In the genomic region with DNA sequence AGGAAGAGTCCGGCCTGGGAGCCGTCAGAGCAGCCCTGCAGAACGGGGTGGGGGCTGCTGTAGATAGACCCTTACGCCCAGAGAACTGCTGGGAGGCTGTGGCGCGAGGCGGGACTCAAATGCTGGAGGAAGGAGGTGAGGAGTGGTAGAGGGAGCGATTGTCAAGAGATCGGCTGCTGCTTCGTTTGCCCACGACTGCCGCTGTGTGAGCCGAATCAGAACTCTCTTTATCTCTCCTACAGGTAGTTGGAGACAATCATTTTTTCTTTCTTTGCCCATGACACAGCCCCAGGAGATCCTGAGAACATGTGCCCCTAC, we compare ENCODE assay signal across 8 cellular contexts. TPM values are rescaled to one million over a fixed set of nuclear protein-coding genes. Genes with fewer than 3 reads are reported as not detected.
DNase-seq lines count a peak whose midpoint lies in the region; ATAC-seq and TF ChIP-seq lines count a peak whose summit lies in the region.

No MANE protein-coding gene starts in this region.

- in situ Hi-C loops in ACHN (cut with HindIII; ENCODE audit: low pct_ligation_motif_present, low pct_unique_long_range_greater_than_20kb, low sequenced_read_pairs) = no loop called here

- H3K27me3 Mint-ChIP-seq in endothelial cell (ENCODE audit: unreplicated experiment) = no peaks in the 10 kb centered on the region

- H3K79me2 ChIP-seq in DOHH2 (ENCODE audit: control insufficient read depth, low read length) = peaks cover 61% of the 10 kb centered on the region

- H3K9me3 ChIP-seq in DOHH2 (ENCODE audit: control insufficient read depth, insufficient read depth, low read length) (no peaks in the 10 kb centered on the region), neuron (ENCODE audit: low read length) (no peaks in the 10 kb centered on the region)

- peaks cover 26% of the 10 kb centered on the region for H3K4me1 ChIP-seq in DOHH2 (ENCODE audit: control insufficient read depth, low read length)
- peaks cover 24% of the 10 kb centered on the region for H3K4me1 ChIP-seq in neuron (ENCODE audit: insufficient read depth, low read length)

- no peaks in the 10 kb centered on the region for H3K9me3 Mint-ChIP-seq in endothelial cell (ENCODE audit: unreplicated experiment)

- H4K20me1 ChIP-seq in DOHH2 (ENCODE audit: control insufficient read depth, insufficient read depth, low read depth, low read length) = 0 out of 2 replicates have a peak, but pooled peaks cover 4% of the 10 kb centered on the region

- ATAC-seq in HG02943 (IDR thresholded peaks at IDR 0.05; ENCODE audit: low read depth, unreplicated experiment) (peak; percentile 7), GM18861 (IDR thresholded peaks at IDR 0.05; ENCODE audit: unreplicated experiment) (no peak)

- H3K27me3 ChIP-seq in DOHH2 (ENCODE audit: control insufficient read depth, low read length) (no peaks in the 10 kb centered on the region), neuron (ENCODE audit: insufficient read depth, low read length) (no peaks in the 10 kb centered on the region)

- no peak overlapping the region for H3K27ac ChIP-seq in DOHH2 (ENCODE audit: low read depth, low read length)

- peak overlapping the region; percentile 97 for H3K4me3 ChIP-seq in DOHH2 (ENCODE audit: low read length)
- H3K4me3 ChIP-seq in neuron (ENCODE audit: low read length) = peak overlapping the region; percentile 83

- H3F3A ChIP-seq in DOHH2 (ENCODE audit: control insufficient read depth, insufficient read depth) = no peaks in the 10 kb centered on the region

- no peaks in the 10 kb centered on the region for H3K36me3 Mint-ChIP-seq in endothelial cell (ENCODE audit: low read depth, unreplicated experiment)

- H3K4me2 ChIP-seq in DOHH2 (ENCODE audit: low read length) = peak overlapping the region; percentile 99

- peak; percentile 11 for TF ChIP-seq CTCF in DOHH2 (IDR thresholded peaks at IDR 0.05; ENCODE audit: low read depth, low read length, poor library complexity, severe bottlenecking)
- no peak for TF ChIP-seq CTCF in endothelial cell (IDR thresholded peaks at IDR 0.05; ENCODE audit: unreplicated experiment)

- H3K4me3 Mint-ChIP-seq in endothelial cell (ENCODE audit: unreplicated experiment) = peak overlapping the region; percentile 98

- peaks cover 31% of the 10 kb centered on the region for H3K4me1 Mint-ChIP-seq in endothelial cell (ENCODE audit: unreplicated experiment)

- H3K36me3 ChIP-seq in DOHH2 (ENCODE audit: control insufficient read depth, low read length) = peaks cover 14% of the 10 kb centered on the region
- peaks cover 15% of the 10 kb centered on the region for H3K36me3 ChIP-seq in neuron (ENCODE audit: insufficient read depth, low read length)

- DNase-seq in T follicular helper cell (ENCODE audit: low read depth) (peak; percentile 14), endothelial cell (ENCODE audit: low spot score) (no peak), ACHN (no peak)
- DNase-seq in central memory CD4-positive, alpha-beta T cell = no peak

- H3K9me2 ChIP-seq in DOHH2 (replicated peaks; ENCODE audit: control insufficient read depth, low read length) = no peaks in the 10 kb centered on the region

- H3K27ac Mint-ChIP-seq in endothelial cell (ENCODE audit: unreplicated experiment) = peak overlapping the region; percentile 88

- H2AFZ ChIP-seq in neuron (ENCODE audit: low read depth, low read length) = peak overlapping the region; percentile 69

RNA-seq across cellular contexts. Expression of a gene that starts 0.4 kb away (rescaled TPM):
- total RNA-seq in endothelial cell (ENCODE audit: unreplicated experiment) = 12.6 TPM

RNA-seq across cellular contexts. Expression of a gene that starts 26.6 kb away (rescaled TPM):
- 1,208 TPM for total RNA-seq in endothelial cell (ENCODE audit: unreplicated experiment)

RNA-seq across cellular contexts. Expression of a gene that starts 26.7 kb away (rescaled TPM):
- 22.6 TPM for total RNA-seq in endothelial cell (ENCODE audit: unreplicated experiment)

RNA-seq across cellular contexts. Expression of a gene that starts 27.7 kb away (rescaled TPM):
- 21.5 TPM for total RNA-seq in endothelial cell (ENCODE audit: unreplicated experiment)
